In the genomic region with DNA sequence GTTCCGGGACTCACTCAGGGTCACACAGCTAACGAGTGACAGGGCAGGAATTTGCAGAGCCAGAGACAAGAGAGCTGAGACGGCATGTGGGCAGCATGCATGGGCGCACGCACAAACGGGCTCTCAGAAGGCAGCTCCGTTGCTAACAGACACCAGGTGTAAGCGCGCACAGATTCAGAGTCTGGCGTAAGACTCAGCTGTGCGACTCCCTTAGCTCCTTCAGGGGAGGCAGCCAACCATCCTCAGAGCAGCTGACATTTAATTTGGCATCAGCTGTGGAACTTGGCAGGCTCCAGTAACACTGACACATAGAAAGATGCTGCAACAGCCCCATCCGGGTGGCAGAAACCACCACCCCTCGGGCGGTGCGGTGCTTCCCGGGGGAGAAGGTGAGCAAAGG, we compare ENCODE assay signal across 20 cellular contexts. TPM values are rescaled to one million over a fixed set of nuclear protein-coding genes. Genes with fewer than 3 reads are reported as not detected.
A peak's percentile ranks its signal among the peaks of the same experiment; 100 is the strongest.
DNase-seq lines count a peak whose midpoint lies in the region; ATAC-seq and TF ChIP-seq lines count a peak whose summit lies in the region.
"Had no signal": no experiment of that assay in that cellular context is flagged by ENCODE, and none has a peak within 500 bp of the region (broad histone marks: within the 10 kb centered on the region; RNA-seq: fewer than 3 reads in every experiment).

No MANE protein-coding gene starts in this region.

- no peak overlapping the region for H3K27ac ChIP-seq in psoas muscle
- H3K27ac ChIP-seq: left lung, right atrium auricular region, RWPE1 had no signal

- no peak overlapping the region for H3K4me3 ChIP-seq in psoas muscle
- H3K4me3 ChIP-seq: left lung, right atrium auricular region had no signal

- 38 to 56% (median 46%) methylated on average over 16 of the region's 16 CpGs for WGBS in psoas muscle, 3 donors

- ATAC-seq in psoas muscle: peak; percentile 72 to 89 (median 81)
- no peak for ATAC-seq in GM21367 (IDR thresholded peaks at IDR 0.05; ENCODE audit: unreplicated experiment)
- no peak for ATAC-seq in esophagus mucosa
- no peak for ATAC-seq in HG03521 (IDR thresholded peaks at IDR 0.05; ENCODE audit: unreplicated experiment)
- ATAC-seq: activated CD4-positive, CD25-positive, alpha-beta regulatory T cell treated with anti-CD3 and anti-CD28 coated beads, Interleukin-2, amount 50 U/mL, for 24 hours; left lung; natural killer cell; T-cell had no signal

- peak; percentile 35 for DNase-seq in GM04504 (ENCODE audit: low read depth)
- peak; percentile 52 for DNase-seq in NCI-H69 (lab: John Stamatoyannopoulos, UW)
- DNase-seq in fibroblast of the conjunctiva (ENCODE audit: low read depth): peak; percentile 17
- DNase-seq in psoas muscle: no peak
- DNase-seq: activated CD8-positive, alpha-beta memory T cell treated with anti-CD3 and anti-CD28 coated beads, Interleukin-2, amount 50 U/mL, for 4 hours; activated naive CD4-positive, alpha-beta T cell treated with anti-CD3 and anti-CD28 coated beads, Interleukin-2, amount 10 ng/mL, durations not matched to agents 7 days and 5 days; CD4-positive, alpha-beta T cell; left lung; natural killer cell; NCI-H82; stimulated activated CD8-positive, alpha-beta memory T cell treated with anti-CD3 and anti-CD28 coated beads, Interleukin-4, amount 100 ng/mL, for 48 hours; T-cell; trophoblast cell had no signal

- TF ChIP-seq CTCF in psoas muscle (IDR thresholded peaks at IDR 0.05): no peak

- peaks cover 0 to 80% of the 10 kb centered on the region in 2 donors for H3K36me3 ChIP-seq in psoas muscle (ENCODE audit: insufficient read depth in 1 of 2, low read depth in 1 of 2)

- intact Hi-C loops in psoas muscle (cut with DNase I): no loop called here

- no peaks in the 10 kb centered on the region for H3K4me1 ChIP-seq in psoas muscle
- H3K4me1 ChIP-seq: left lung, right atrium auricular region had no signal

- H3K27me3 ChIP-seq in psoas muscle (ENCODE audit: insufficient read depth in 3 of 3, low read length in 2 of 3): no peaks in the 10 kb centered on the region
- H3K27me3 ChIP-seq: left lung, right atrium auricular region had no signal

- H3K9me3 ChIP-seq in psoas muscle: no peaks in the 10 kb centered on the region
- H3K9me3 ChIP-seq: left lung, right atrium auricular region had no signal

RNA-seq across cellular contexts. Expression of gene TM6SF2, which starts 7.5 kb away (rescaled TPM):
- total RNA-seq in psoas muscle: under 1 TPM in 1 of 4 donors, not detected in 3; 0.14 TPM
- under 1 TPM in 1 of 3 donors, not detected in 2; 0.29 TPM for polyA plus RNA-seq in psoas muscle
- not detected for total RNA-seq in esophagus mucosa
- total RNA-seq: bronchial epithelial cell; CD4-positive, alpha-beta T cell; natural killer cell; T-cell had no signal

RNA-seq across cellular contexts. Expression of gene SUGP1, which starts 39.7 kb away (rescaled TPM):
- 10 to 100 TPM; 25.8 to 35.8 (median 29.0) TPM for total RNA-seq in psoas muscle
- 10 to 100 TPM; 20.6 to 26.3 (median 24.6) TPM for polyA plus RNA-seq in psoas muscle
- 26.5 TPM for total RNA-seq in esophagus mucosa

RNA-seq across cellular contexts. Expression of gene MAU2, which starts 40.1 kb away (rescaled TPM):
- total RNA-seq in psoas muscle (10 to 100 TPM; 26.2 to 55.1 (median 40.1) TPM), esophagus mucosa (33.4 TPM)
- polyA plus RNA-seq in psoas muscle: 10 to 100 TPM; 12.3 to 20.3 (median 18.4) TPM

Comparison
In these comparisons a context has a peak if more than half of its experiments do, and no peak if none do; other contexts are left out.
1. DNase-seq: peak in GM04504 (single experiment), NCI-H69 (single experiment) and fibroblast of the conjunctiva (single experiment); none in psoas muscle (0 of 2).
2. ATAC-seq: peak in psoas muscle (4 of 4); none in GM21367 (single experiment), esophagus mucosa (single experiment) and HG03521 (single experiment).